Comparison of ENCODE assay signal across 8 cellular contexts in the genomic region with DNA sequence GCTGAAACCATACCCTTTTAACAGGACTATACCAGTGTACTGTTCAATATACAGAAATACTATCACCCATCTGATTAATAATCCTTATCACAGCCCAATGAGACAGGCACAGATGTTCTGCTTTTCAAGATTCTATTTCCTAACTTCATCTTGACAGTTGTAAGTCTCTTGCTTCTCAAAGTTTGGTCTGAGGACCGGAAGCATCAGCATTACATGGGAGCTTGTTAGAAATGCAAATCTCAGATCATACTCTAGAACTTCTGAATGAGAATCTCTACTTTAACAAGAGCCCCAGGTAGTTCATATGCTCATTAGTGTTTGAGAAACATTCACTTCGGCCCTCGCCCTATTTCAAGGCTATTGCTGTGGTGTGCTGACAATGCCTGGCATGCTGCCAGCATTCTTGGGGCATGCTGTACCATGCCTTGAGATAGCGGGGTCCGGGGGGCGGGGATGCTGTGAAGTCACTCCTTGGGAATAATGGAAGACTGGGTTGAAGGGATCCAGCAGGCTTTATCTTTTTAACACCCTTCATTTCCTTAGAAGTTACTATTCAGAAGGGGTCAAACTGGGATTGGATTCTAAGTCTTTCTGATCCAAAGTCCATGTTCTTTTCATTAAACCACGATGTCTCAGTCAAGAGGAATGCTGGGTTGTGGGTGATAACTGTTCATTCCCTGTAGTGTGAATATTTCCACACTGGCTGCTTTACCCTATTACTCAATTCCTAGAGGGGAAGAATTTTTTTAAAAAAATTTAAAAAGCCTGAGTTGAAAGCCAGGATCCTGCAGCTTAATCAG.
DNase-seq lines count a peak whose midpoint lies in the region; ATAC-seq and TF ChIP-seq lines count a peak whose summit lies in the region.

No MANE protein-coding gene starts in this region.

- intact Hi-C loops in prostate gland (cut with DNase I): no loop called here

- DNase-seq in EH (ENCODE audit: low read depth) (peak; percentile 95), RKO (ENCODE audit: low spot score) (peak; percentile 22), fibroblast of the conjunctiva (ENCODE audit: low read depth) (peak; percentile 91), prostate gland (ENCODE audit: low spot score) (peak; percentile 21), NCI-H1092 (lab: John Stamatoyannopoulos, UW) (no peak), WERI-Rb-1 (no peak), NCI-H187 (lab: John Stamatoyannopoulos, UW) (no peak)

- TF ChIP-seq CTCF in prostate gland (IDR thresholded peaks at IDR 0.05) (no peak), WERI-Rb-1 (IDR thresholded peaks at IDR 0.05; ENCODE audit: low read depth, low read length) (no peak)

- H3K27me3 ChIP-seq in prostate gland (replicated peaks; ENCODE audit: insufficient read depth) (no peaks in the 10 kb centered on the region), WERI-Rb-1 (ENCODE audit: insufficient read depth, low read depth, severe bottlenecking) (no peaks in the 10 kb centered on the region)

- no peak overlapping the region for H3K4me3 ChIP-seq in prostate gland
- no peak overlapping the region for H3K4me3 ChIP-seq in WERI-Rb-1 (ENCODE audit: low read depth, low read length)

- no peak for ATAC-seq in HG03039 (IDR thresholded peaks at IDR 0.05; ENCODE audit: unreplicated experiment)

- 21% methylated on average over 7 of the region's 7 CpGs for WGBS in prostate gland

- no peak for TF ChIP-seq POLR2A in prostate gland (IDR thresholded peaks at IDR 0.05)

- no peaks in the 10 kb centered on the region for H3K4me1 ChIP-seq in prostate gland (replicated peaks)

- H3K27ac ChIP-seq in prostate gland (no peak overlapping the region), WERI-Rb-1 (no peak overlapping the region)

- H3K36me3 ChIP-seq in prostate gland (no peaks in the 10 kb centered on the region), WERI-Rb-1 (no peaks in the 10 kb centered on the region)

- H3K9me3 ChIP-seq in prostate gland (no peaks in the 10 kb centered on the region), WERI-Rb-1 (ENCODE audit: severe bottlenecking) (no peaks in the 10 kb centered on the region)

Comparison
In these comparisons a context has a peak if more than half of its experiments do, and no peak if none do; other contexts are left out.
1. DNase-seq: peak in EH (single experiment), RKO (single experiment), fibroblast of the conjunctiva (single experiment) and prostate gland (single experiment); none in NCI-H1092 (single experiment), WERI-Rb-1 (single experiment) and NCI-H187 (0 of 2).